ENCODE assay signal across 11 cellular contexts in genomic region chr1:149926296-149926695, GRCh38. TPM values are rescaled to one million over a fixed set of nuclear protein-coding genes. Genes with fewer than 3 reads are reported as not detected.
DNase-seq lines count a peak whose midpoint lies in the region; ATAC-seq and TF ChIP-seq lines count a peak whose summit lies in the region.
"Had no signal": no experiment of that assay in that cellular context is flagged by ENCODE, and none has a peak within 500 bp of the region (broad histone marks: within the 10 kb centered on the region; RNA-seq: fewer than 3 reads in every experiment).

No MANE protein-coding gene starts in this region.

- DNase-seq in stimulated activated naive CD8-positive, alpha-beta T cell treated with anti-CD3 and anti-CD28 coated beads, Interleukin-15, Interleukin-2, amounts not matched to agents 100 U/mL and 50 U/mL, for 24 hours: no peak
- DNase-seq in mesenchymal stem cell (no peak), left lung (no peak)
- no peak for DNase-seq in activated effector memory CD4-positive, alpha-beta T cell treated with anti-CD3 and anti-CD28 coated beads, Interleukin-2, amount 50 U/mL, for 16 hours
- DNase-seq: NCI-H748 treated with DMSO at 0.1 percent for 48 hours, thyroid gland had no signal

- H3K14ac ChIP-seq in mesenchymal stem cell (ENCODE audit: low read length in 2 of 2): no peak overlapping the region

- H3K4me1 Mint-ChIP-seq in stimulated activated naive CD8-positive, alpha-beta T cell treated with anti-CD3 and anti-CD28 coated beads, Interleukin-15, Interleukin-2, amounts not matched to agents 100 ng/mL and 50 ng/mL, for 24 hours (ENCODE audit: low read depth): peaks cover 38% of the 10 kb centered on the region
- H3K4me1 Mint-ChIP-seq in activated naive CD8-positive, alpha-beta T cell (ENCODE audit: low read depth): peaks cover 38% of the 10 kb centered on the region

- H2BK12ac ChIP-seq in mesenchymal stem cell (ENCODE audit: low read length in 2 of 2): no peak overlapping the region

- H3K36me3 ChIP-seq in mesenchymal stem cell (ENCODE audit: control insufficient read depth in 1 of 2, insufficient read depth in 2 of 2, low read depth in 1 of 2, low read length in 2 of 2) (peaks cover 36 to 83% of the 10 kb centered on the region in 2 experiments), left lung (peaks cover 0 to 54% of the 10 kb centered on the region in 2 donors)

- intact Hi-C loops in left lung (cut with DNase I): no loop called here

- no peak overlapping the region for H3K9ac ChIP-seq in mesenchymal stem cell (ENCODE audit: low read length)

- no peak for TF ChIP-seq CTCF in left lung (IDR thresholded peaks at IDR 0.05)

- peak overlapping the region; percentile 29 for H3K27ac Mint-ChIP-seq in stimulated activated naive CD8-positive, alpha-beta T cell treated with anti-CD3 and anti-CD28 coated beads, Interleukin-15, Interleukin-2, amounts not matched to agents 100 ng/mL and 50 ng/mL, for 24 hours
- no peak overlapping the region for H3K27ac Mint-ChIP-seq in activated naive CD8-positive, alpha-beta T cell

- H2AK5ac ChIP-seq in mesenchymal stem cell (ENCODE audit: low read length, severe bottlenecking): no peak overlapping the region

- no peaks in the 10 kb centered on the region for H3K9me3 ChIP-seq in mesenchymal stem cell (ENCODE audit: control insufficient read depth, low read length)
- no peaks in the 10 kb centered on the region for H3K9me3 ChIP-seq in left lung
- H3K9me3 ChIP-seq: right atrium auricular region, thyroid gland had no signal

- no peaks in the 10 kb centered on the region for H3K27me3 ChIP-seq in mesenchymal stem cell (ENCODE audit: control insufficient read depth in 1 of 2, insufficient read depth in 1 of 2, low read length in 2 of 2)
- no peaks in the 10 kb centered on the region for H3K27me3 ChIP-seq in left lung
- H3K27me3 ChIP-seq: right atrium auricular region, thyroid gland had no signal

- H3K4me3 Mint-ChIP-seq in stimulated activated naive CD8-positive, alpha-beta T cell treated with anti-CD3 and anti-CD28 coated beads, Interleukin-15, Interleukin-2, amounts not matched to agents 100 ng/mL and 50 ng/mL, for 24 hours: peak overlapping the region; percentile 96
- peak overlapping the region; percentile 98 for H3K4me3 Mint-ChIP-seq in activated naive CD8-positive, alpha-beta T cell

- peaks cover 57% of the 10 kb centered on the region for H3K36me3 Mint-ChIP-seq in stimulated activated naive CD8-positive, alpha-beta T cell treated with anti-CD3 and anti-CD28 coated beads, Interleukin-15, Interleukin-2, amounts not matched to agents 100 ng/mL and 50 ng/mL, for 24 hours (ENCODE audit: low read depth)
- peaks cover 25% of the 10 kb centered on the region for H3K36me3 Mint-ChIP-seq in activated naive CD8-positive, alpha-beta T cell

- H4K91ac ChIP-seq in mesenchymal stem cell (ENCODE audit: low read length): no peak overlapping the region

- WGBS in mesenchymal stem cell: 97% methylated on average over 9 of the region's 9 CpGs

- no peak overlapping the region for H3K27ac ChIP-seq in mesenchymal stem cell (ENCODE audit: low read length, poor library complexity, severe bottlenecking)
- no peak overlapping the region for H3K27ac ChIP-seq in left lung
- H3K27ac ChIP-seq: thyroid gland had no signal

- H3K18ac ChIP-seq in mesenchymal stem cell (ENCODE audit: low read depth in 1 of 2, low read length in 2 of 2): no peak overlapping the region

- no peaks in the 10 kb centered on the region for H3K9me3 Mint-ChIP-seq in stimulated activated naive CD8-positive, alpha-beta T cell treated with anti-CD3 and anti-CD28 coated beads, Interleukin-15, Interleukin-2, amounts not matched to agents 100 ng/mL and 50 ng/mL, for 24 hours
- no peaks in the 10 kb centered on the region for H3K9me3 Mint-ChIP-seq in activated naive CD8-positive, alpha-beta T cell (ENCODE audit: low read depth)

- H3K4me3 ChIP-seq in mesenchymal stem cell (ENCODE audit: insufficient read depth in 1 of 2, low read depth in 1 of 2, low read length in 2 of 2) (peak overlapping the region in 1 of 2 experiments; percentile 97), left lung (peak overlapping the region in 1 of 2 donors; percentile 89)

- H2AFZ ChIP-seq in mesenchymal stem cell (ENCODE audit: low read depth, low read length): no peak overlapping the region

- H3K4me1 ChIP-seq in mesenchymal stem cell (ENCODE audit: control insufficient read depth, insufficient read depth, low read depth, low read length) (peaks cover 9% of the 10 kb centered on the region), left lung (peaks cover 7 to 51% of the 10 kb centered on the region in 2 donors)

- no peak overlapping the region for H2BK120ac ChIP-seq in mesenchymal stem cell (ENCODE audit: low read depth, low read length)

- H3K4ac ChIP-seq in mesenchymal stem cell (ENCODE audit: low read depth in 1 of 2, low read length in 2 of 2): no peak overlapping the region

- no peak overlapping the region for H2BK15ac ChIP-seq in mesenchymal stem cell (ENCODE audit: low read depth, poor library complexity, severe bottlenecking)

- H4K8ac ChIP-seq in mesenchymal stem cell (ENCODE audit: low read length): no peak overlapping the region

- H3K4me2 ChIP-seq in mesenchymal stem cell (ENCODE audit: low read length, poor library complexity, severe bottlenecking): peak overlapping the region; percentile 6

- ATAC-seq in stimulated activated naive CD8-positive, alpha-beta T cell treated with anti-CD3 and anti-CD28 coated beads, Interleukin-15, Interleukin-2, amounts not matched to agents 100 U/mL and 50 U/mL, for 24 hours: no peak
- ATAC-seq in HG03432 (IDR thresholded peaks at IDR 0.05; ENCODE audit: unreplicated experiment): no peak
- no peak for ATAC-seq in HG03108 (IDR thresholded peaks at IDR 0.05; ENCODE audit: unreplicated experiment)
- no peak for ATAC-seq in left lung

- H3K27me3 Mint-ChIP-seq in stimulated activated naive CD8-positive, alpha-beta T cell treated with anti-CD3 and anti-CD28 coated beads, Interleukin-15, Interleukin-2, amounts not matched to agents 100 ng/mL and 50 ng/mL, for 24 hours: no peaks in the 10 kb centered on the region
- no peaks in the 10 kb centered on the region for H3K27me3 Mint-ChIP-seq in activated naive CD8-positive, alpha-beta T cell

- no peak overlapping the region for H2BK5ac ChIP-seq in mesenchymal stem cell (ENCODE audit: low read depth, low read length, poor library complexity, severe bottlenecking)

- peaks cover 19% of the 10 kb centered on the region for H3K79me1 ChIP-seq in mesenchymal stem cell (replicated peaks; ENCODE audit: low read length, poor library complexity, severe bottlenecking)

- H3K23ac ChIP-seq in mesenchymal stem cell (ENCODE audit: low read length in 2 of 2): peak overlapping the region in 1 of 2 experiments; percentile 42

RNA-seq across cellular contexts. Expression of gene SF3B4, which starts 1.3 kb away (rescaled TPM):
- 76.7 TPM for polyA plus RNA-seq in mesenchymal stem cell (2013, experiment 1 of 2)
- polyA plus RNA-seq in mesenchymal stem cell (2013, experiment 2 of 2): 78.0 TPM
- total RNA-seq in left lung: 10 to 100 TPM; 39.4 to 54.0 TPM

RNA-seq across cellular contexts. Expression of gene SV2A, which starts 8.7 kb away (rescaled TPM):
- polyA plus RNA-seq in mesenchymal stem cell (2013, experiment 1 of 2): 44.6 TPM
- 44.3 TPM for polyA plus RNA-seq in mesenchymal stem cell (2013, experiment 2 of 2)
- 1 to 10 TPM; 3.3 to 3.4 TPM for total RNA-seq in left lung

RNA-seq across cellular contexts. Expression of gene MTMR11, which starts 10.4 kb away (rescaled TPM):
- polyA plus RNA-seq in mesenchymal stem cell (2013, experiment 1 of 2): 5.1 TPM
- polyA plus RNA-seq in mesenchymal stem cell (2013, experiment 2 of 2): 5.3 TPM
- 10 to 100 TPM; 12.7 to 18.0 TPM for total RNA-seq in left lung

RNA-seq across cellular contexts. Expression of gene BOLA1, which starts 26.9 kb away (rescaled TPM):
- 5.0 TPM for polyA plus RNA-seq in mesenchymal stem cell (2013, experiment 1 of 2)
- polyA plus RNA-seq in mesenchymal stem cell (2013, experiment 2 of 2): 4.4 TPM
- total RNA-seq in left lung: 10 to 100 TPM; 11.4 to 13.1 TPM
